8 cellular contexts compared by ENCODE assay signal in the genomic region with DNA sequence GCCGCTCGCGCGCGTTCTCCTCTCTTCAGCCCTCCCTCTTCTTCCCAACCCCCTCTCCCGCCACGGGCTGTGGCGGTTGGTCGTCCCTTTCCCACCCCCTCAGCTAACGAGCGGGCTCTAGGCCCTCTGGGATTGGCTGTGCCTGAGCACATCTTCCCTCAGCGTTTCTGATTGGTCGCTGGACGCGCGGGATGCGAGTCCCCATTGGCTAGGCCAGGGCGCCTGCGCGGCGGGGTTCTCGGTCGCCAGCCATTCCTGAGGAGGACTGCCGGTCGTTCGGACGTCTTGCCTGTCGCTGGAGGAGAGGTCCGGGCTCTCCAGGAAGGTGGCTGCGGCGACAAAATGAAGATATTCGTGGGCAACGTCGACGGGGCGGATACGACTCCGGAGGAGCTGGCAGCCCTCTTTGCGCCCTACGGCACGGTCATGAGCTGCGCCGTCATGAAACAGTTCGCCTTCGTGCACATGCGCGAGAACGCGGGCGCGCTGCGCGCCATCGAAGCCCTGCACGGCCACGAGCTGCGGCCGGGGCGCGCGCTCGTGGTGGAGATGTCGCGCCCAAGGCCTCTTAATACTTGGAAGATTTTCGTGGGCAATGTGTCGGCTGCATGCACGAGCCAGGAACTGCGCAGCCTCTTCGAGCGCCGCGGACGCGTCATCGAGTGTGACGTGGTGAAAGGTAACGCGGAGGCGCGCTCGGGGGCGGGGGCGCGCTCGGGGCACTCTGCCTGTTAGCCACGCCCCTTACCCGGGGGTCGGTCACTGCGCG. TPM values are rescaled to one million over a fixed set of nuclear protein-coding genes. Genes with fewer than 3 reads are reported as not detected.
DNase-seq lines count a peak whose midpoint lies in the region; ATAC-seq and TF ChIP-seq lines count a peak whose summit lies in the region.

A gene with protein sequence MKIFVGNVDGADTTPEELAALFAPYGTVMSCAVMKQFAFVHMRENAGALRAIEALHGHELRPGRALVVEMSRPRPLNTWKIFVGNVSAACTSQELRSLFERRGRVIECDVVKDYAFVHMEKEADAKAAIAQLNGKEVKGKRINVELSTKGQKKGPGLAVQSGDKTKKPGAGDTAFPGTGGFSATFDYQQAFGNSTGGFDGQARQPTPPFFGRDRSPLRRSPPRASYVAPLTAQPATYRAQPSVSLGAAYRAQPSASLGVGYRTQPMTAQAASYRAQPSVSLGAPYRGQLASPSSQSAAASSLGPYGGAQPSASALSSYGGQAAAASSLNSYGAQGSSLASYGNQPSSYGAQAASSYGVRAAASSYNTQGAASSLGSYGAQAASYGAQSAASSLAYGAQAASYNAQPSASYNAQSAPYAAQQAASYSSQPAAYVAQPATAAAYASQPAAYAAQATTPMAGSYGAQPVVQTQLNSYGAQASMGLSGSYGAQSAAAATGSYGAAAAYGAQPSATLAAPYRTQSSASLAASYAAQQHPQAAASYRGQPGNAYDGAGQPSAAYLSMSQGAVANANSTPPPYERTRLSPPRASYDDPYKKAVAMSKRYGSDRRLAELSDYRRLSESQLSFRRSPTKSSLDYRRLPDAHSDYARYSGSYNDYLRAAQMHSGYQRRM (plus strand): TSS at position 252 of the 769 bp plus-strand sequence. CDS start 91 bp downstream, at position 343.

- H3K4me1 ChIP-seq in left ventricle myocardium inferior (peaks cover 64% of the 10 kb centered on the region), prostate gland (replicated peaks) (peaks cover 9% of the 10 kb centered on the region), urinary bladder (ENCODE audit: insufficient read depth) (no peaks in the 10 kb centered on the region)

- WGBS in prostate gland = under 1% methylated on average over 88 of the region's 90 CpGs
- under 1% methylated on average over 90 of the region's 90 CpGs for WGBS in urinary bladder

- DNase-seq in NCI-H1694 treated with DMSO at 0.1 percent for 48 hours (lab: John Stamatoyannopoulos, UW) (peak; percentile 96), T-helper 17 cell (peak; percentile 96 to 97 (median 97)), amygdala (lab: John Stamatoyannopoulos, UW) (peak; percentile 85 to 99 (median 97)), left ventricle myocardium inferior (peak; percentile 98), prostate gland (ENCODE audit: low spot score) (peak; percentile 99)

- H3K36me3 Mint-ChIP-seq in T-helper 17 cell (ENCODE audit: low read depth) = peaks cover 12% of the 10 kb centered on the region

- ATAC-seq in HG02885 (IDR thresholded peaks at IDR 0.05; ENCODE audit: poor library complexity, unreplicated experiment) (peak; percentile 91), T-helper 17 cell (peak; percentile 86)

- peak within 1 kb of the TSS; percentile 98 for H3K4me3 Mint-ChIP-seq in T-helper 17 cell

- H3K9me3 ChIP-seq in T-helper 17 cell (ENCODE audit: control insufficient read depth, low read length, poor library complexity, severe bottlenecking) (no peaks in the 10 kb centered on the region), left ventricle myocardium inferior (replicated peaks) (no peaks in the 10 kb centered on the region), prostate gland (no peaks in the 10 kb centered on the region)

- H3K36me3 ChIP-seq in left ventricle myocardium inferior (no peaks in the 10 kb centered on the region), prostate gland (no peaks in the 10 kb centered on the region), urinary bladder (ENCODE audit: insufficient read depth) (no peaks in the 10 kb centered on the region)

- H3K27me3 ChIP-seq in left ventricle myocardium inferior (ENCODE audit: low read depth) (no peaks in the 10 kb centered on the region), prostate gland (replicated peaks; ENCODE audit: insufficient read depth) (no peaks in the 10 kb centered on the region)

- H3K4me3 ChIP-seq in left ventricle myocardium inferior (peak within 1 kb of the TSS; percentile 73), prostate gland (peak within 1 kb of the TSS; percentile 80 to 95), urinary bladder (ENCODE audit: low read depth, low read length) (peak within 1 kb of the TSS; percentile 85)

- no peaks in the 10 kb centered on the region for H3K27me3 Mint-ChIP-seq in T-helper 17 cell

- H3K27ac ChIP-seq in left ventricle myocardium inferior (replicated peaks) (peak within 1 kb of the TSS; percentile 93), prostate gland (peak within 1 kb of the TSS; percentile 94), urinary bladder (ENCODE audit: low read depth) (peak within 1 kb of the TSS; percentile 93)

- intact Hi-C loops in left ventricle myocardium inferior (cut with micrococcal nuclease) (no loop called here), prostate gland (cut with DNase I) (no loop called here)

- peaks cover 44% of the 10 kb centered on the region for H3K4me1 Mint-ChIP-seq in T-helper 17 cell

- TF ChIP-seq POLR2A in GM15510 (IDR thresholded peaks at IDR 0.05; ENCODE audit: borderline replicate concordance, extremely low read depth, insufficient read length) (peak; percentile 99), prostate gland (IDR thresholded peaks at IDR 0.05) (peak; percentile 99)

- H3K27ac Mint-ChIP-seq in T-helper 17 cell = peak within 1 kb of the TSS; percentile 97

- no peak for TF ChIP-seq CTCF in left ventricle myocardium inferior (IDR thresholded peaks at IDR 0.05; ENCODE audit: borderline replicate concordance)
- TF ChIP-seq CTCF in prostate gland (IDR thresholded peaks at IDR 0.05) = peak in 1 of 4 experiments; percentile 24

RNA-seq across cellular contexts. Expression of the gene that starts here (rescaled TPM):
- 100 to 1,000 TPM; 286 to 398 TPM for total RNA-seq in T-helper 17 cell
- total RNA-seq in left ventricle myocardium inferior = 37.9 TPM
- 10 to 100 TPM; 45.9 to 98.8 TPM for total RNA-seq in prostate gland
- total RNA-seq in urinary bladder = 49.9 TPM
- polyA plus RNA-seq in urinary bladder = 41.6 TPM

Comparison
In these comparisons a context has a peak if more than half of its experiments do, and no peak if none do; other contexts are left out.
1. Peak in every context shown above with its lines: DNase-seq, ATAC-seq, H3K4me3 ChIP-seq and H3K27ac ChIP-seq.